In genomic region chr1:59499273-59499955, GRCh38 we compare ENCODE assay signal across 12 cellular contexts.
DNase-seq lines count a peak whose midpoint lies in the region; ATAC-seq and TF ChIP-seq lines count a peak whose summit lies in the region.
"Had no signal": no experiment of that assay in that cellular context is flagged by ENCODE, and none has a peak within 500 bp of the region (broad histone marks: within the 10 kb centered on the region; RNA-seq: fewer than 3 reads in every experiment).

No MANE protein-coding gene starts in this region.

- H3K27ac ChIP-seq in breast epithelium (no peak overlapping the region), aorta (ENCODE audit: low read depth in 1 of 2, low read length in 2 of 2) (no peak overlapping the region)
- no peak overlapping the region for H3K27ac ChIP-seq in effector memory CD4-positive, alpha-beta T cell (ENCODE audit: insufficient read depth, low read length, poor library complexity, severe bottlenecking)

- peak; percentile 57 for DNase-seq in MCF 10A (ENCODE audit: unreplicated experiment)
- no peak for DNase-seq in breast epithelium (ENCODE audit: low spot score in 2 of 2)
- DNase-seq in dermis microvascular lymphatic vessel endothelial cell (ENCODE audit: low read depth in 2 of 2): peak; percentile 54
- peak; percentile 56 to 71 for DNase-seq in lung microvascular endothelial cell (ENCODE audit: low read depth in 2 of 2)
- no peak for DNase-seq in aorta
- no peak for DNase-seq in stimulated activated CD4-positive, alpha-beta T cell treated with anti-CD3 and anti-CD28 coated beads, Interleukin-2, amount 100 ng/mL, for 24 hours
- no peak for DNase-seq in NCI-H2171 treated with DMSO at 0.1 percent for 48 hours (lab: John Stamatoyannopoulos, UW)
- DNase-seq in effector memory CD4-positive, alpha-beta T cell: no peak
- DNase-seq: DMS79 treated with DMSO at 0.1 percent for 48 hours, HCEC 1CT, NCI-H2227 treated with DMSO at 0.1 percent for 48 hours had no signal

- 43 to 44% methylated on average over 5 of the region's 5 CpGs for WGBS in aorta, 2 donors

- TF ChIP-seq POLR2A in breast epithelium (IDR thresholded peaks at IDR 0.05): no peak

- H3K27me3 ChIP-seq in breast epithelium (no peaks in the 10 kb centered on the region), aorta (ENCODE audit: control insufficient read depth in 1 of 2, insufficient read depth in 2 of 2, low read length in 1 of 2) (no peaks in the 10 kb centered on the region)
- no peaks in the 10 kb centered on the region for H3K27me3 ChIP-seq in effector memory CD4-positive, alpha-beta T cell (replicated peaks; ENCODE audit: control insufficient read depth, insufficient read depth, low read length, poor library complexity, severe bottlenecking)

- CTCF ChIA-PET in MCF 10A (lab: Yijun Ruan, JAX): interaction anchor here (1.0 kb wide), 1 partner anchor 176 kb away, joined by 4 read pairs; no protein-coding TSS in a partner anchor

- no peak for TF ChIP-seq CTCF in MCF 10A (IDR thresholded peaks at IDR 0.05; ENCODE audit: unreplicated experiment)
- TF ChIP-seq CTCF in breast epithelium (IDR thresholded peaks at IDR 0.05): no peak

- H3K4me1 ChIP-seq in breast epithelium (peaks cover 0 to 11% of the 10 kb centered on the region in 2 donors), aorta (ENCODE audit: control insufficient read depth in 1 of 2, insufficient read depth in 2 of 2, low read length in 2 of 2) (no peaks in the 10 kb centered on the region)
- no peaks in the 10 kb centered on the region for H3K4me1 ChIP-seq in effector memory CD4-positive, alpha-beta T cell (ENCODE audit: control insufficient read depth, insufficient read depth, low read length, poor library complexity, severe bottlenecking)

- H3K4me3 ChIP-seq in breast epithelium (no peak overlapping the region), aorta (ENCODE audit: low read length in 2 of 2) (peak overlapping the region; percentile 14 to 34)
- no peak overlapping the region for H3K4me3 ChIP-seq in effector memory CD4-positive, alpha-beta T cell (ENCODE audit: insufficient read depth, low read depth, low read length, poor library complexity, severe bottlenecking)

- H3K4me1 Mint-ChIP-seq in MCF 10A (ENCODE audit: insufficient read depth, unreplicated experiment): peaks cover 26% of the 10 kb centered on the region

- no peaks in the 10 kb centered on the region for H3K27me3 Mint-ChIP-seq in MCF 10A (ENCODE audit: insufficient read depth, unreplicated experiment)
- H3K27me3 Mint-ChIP-seq: IgD-negative memory B cell had no signal

- BruUV-seq in MCF 10A (replicated peaks; lab: Mats Ljungman, UMichigan): no TSS peak

- H3K4me3 Mint-ChIP-seq in MCF 10A (ENCODE audit: unreplicated experiment): peak overlapping the region; percentile 44

- POLR2A ChIA-PET in MCF 10A (lab: Yijun Ruan, JAX): interaction anchor here (0.7 to 3.3 kb wide), 15 partner anchors 9 to 773 kb away, joined by 3 to 32 read pairs (median 4); partner anchors contain the start of gene FGGY

- ATAC-seq in aorta (ENCODE audit: low FRiP score): no peak

- H3K36me3 Mint-ChIP-seq in MCF 10A (ENCODE audit: insufficient read depth, unreplicated experiment): peaks cover 8% of the 10 kb centered on the region

- H3K36me3 ChIP-seq in breast epithelium (no peaks in the 10 kb centered on the region), aorta (ENCODE audit: control insufficient read depth in 1 of 2, insufficient read depth in 2 of 2, low read length in 1 of 2) (no peaks in the 10 kb centered on the region)
- no peaks in the 10 kb centered on the region for H3K36me3 ChIP-seq in effector memory CD4-positive, alpha-beta T cell (ENCODE audit: control insufficient read depth, insufficient read depth, low read length)

- H3K27ac Mint-ChIP-seq in MCF 10A (ENCODE audit: low read depth, unreplicated experiment): peak overlapping the region; percentile 90

- H3K9me3 Mint-ChIP-seq in MCF 10A (ENCODE audit: unreplicated experiment): peaks cover 10% of the 10 kb centered on the region

- H3K9me3 ChIP-seq in breast epithelium (no peaks in the 10 kb centered on the region), aorta (ENCODE audit: control insufficient read depth, low read length) (no peaks in the 10 kb centered on the region)
- H3K9me3 ChIP-seq in effector memory CD4-positive, alpha-beta T cell (ENCODE audit: control insufficient read depth, low read length): no peaks in the 10 kb centered on the region

- intact Hi-C loops in MCF 10A (cut with micrococcal nuclease): loop anchor here (2.0 to 5.0 kb wide), 2 partner anchors 132 to 715 kb away; partner anchors contain the start of gene JUN
- intact Hi-C loops in breast epithelium (cut with DNase I; ENCODE audit: low total_unique reads): loop anchor here (5.0 kb wide), 1 partner anchor 198 kb away; no protein-coding TSS in a partner anchor
- intact Hi-C loops in aorta (cut with DNase I): no loop called here

Comparison
In these comparisons a context has a peak if more than half of its experiments do, and no peak if none do; other contexts are left out.
1. DNase-seq: peak in MCF 10A (single experiment), dermis microvascular lymphatic vessel endothelial cell (2 of 2) and lung microvascular endothelial cell (2 of 2); none in breast epithelium (0 of 2), aorta (0 of 2), stimulated activated CD4-positive, alpha-beta T cell treated with anti-CD3 and anti-CD28 coated beads, Interleukin-2, amount 100 ng/mL, for 24 hours (0 of 2), NCI-H2171 treated with DMSO at 0.1 percent for 48 hours (single experiment) and effector memory CD4-positive, alpha-beta T cell (0 of 3).
2. H3K4me3 ChIP-seq: peak in aorta (2 of 2); none in breast epithelium (0 of 3) and effector memory CD4-positive, alpha-beta T cell (single experiment).
3. intact Hi-C loops: an anchor here in MCF 10A (2.0 to 5.0 kb wide) and breast epithelium (5.0 kb wide); none called in aorta.